In genomic region chr6:30740540-30740870, GRCh38 we compare ENCODE assay signal across 14 cellular contexts. TPM values are rescaled to one million over a fixed set of nuclear protein-coding genes. Genes with fewer than 3 reads are reported as not detected.
DNase-seq lines count a peak whose midpoint lies in the region; ATAC-seq, FAIRE-seq and TF ChIP-seq lines count a peak whose summit lies in the region.
"Had no signal": no experiment of that assay in that cellular context is flagged by ENCODE, and none has a peak within 500 bp of the region (broad histone marks: within the 10 kb centered on the region; RNA-seq: fewer than 3 reads in every experiment).

No MANE protein-coding gene starts in this region.

- no peaks in the 10 kb centered on the region for H3K9me2 ChIP-seq in Karpas-422 (replicated peaks; ENCODE audit: insufficient read depth, low read length)

- no peak overlapping the region for H4K8ac ChIP-seq in mesenchymal stem cell (ENCODE audit: low read length)

- H2AFZ ChIP-seq in mesenchymal stem cell (ENCODE audit: low read depth, low read length) (no peak overlapping the region), Karpas-422 (ENCODE audit: low read length) (no peak overlapping the region)

- 90% methylated on average over 2 of the region's 2 CpGs for WGBS in A549 (ENCODE audit: missing lambda C conversion rate)
- WGBS in mesenchymal stem cell: 96% methylated on average over 2 of the region's 2 CpGs

- H3K23ac ChIP-seq in mesenchymal stem cell (ENCODE audit: low read length in 2 of 2): no peak overlapping the region

- H3K9ac ChIP-seq in mesenchymal stem cell (ENCODE audit: low read length) (peak overlapping the region; percentile 97), Karpas-422 (ENCODE audit: low read length) (no peak overlapping the region)

- H3K27ac ChIP-seq in A549 (peak overlapping the region in 1 of 2 experiments; percentile 97; a peak in 4 of 6 replicates), mesenchymal stem cell (ENCODE audit: low read length, poor library complexity, severe bottlenecking) (peak overlapping the region; percentile 80), Karpas-422 (ENCODE audit: low read length) (no peak overlapping the region)
- no peak overlapping the region for H3K27ac ChIP-seq in CD8-positive, alpha-beta memory T cell (ENCODE audit: low read depth, low read length)

- no peaks in the 10 kb centered on the region for H4K20me1 ChIP-seq in Karpas-422 (ENCODE audit: insufficient read depth, low read depth, low read length)

- H3K79me2 ChIP-seq in Karpas-422 (ENCODE audit: low read length): peaks cover 16% of the 10 kb centered on the region

- peaks cover 0 to 4% (median 0%) of the 10 kb centered on the region in 5 donors for H3K9me3 Mint-ChIP-seq in CD8-positive, alpha-beta memory T cell
- H3K9me3 Mint-ChIP-seq in activated T-helper 2 cell treated with anti-CD3 and anti-CD28 coated beads, Interferon-gamma antibody, Interleukin-2, Interleukin-4, amounts not matched to agents 10 μg/mL and 5 μg/mL and 100 μg/mL, durations not matched to agents 14 hours and 24 hours and 36 hours: no peaks in the 10 kb centered on the region

- no peaks in the 10 kb centered on the region for H3K27me3 ChIP-seq in CD8-positive, alpha-beta memory T cell (ENCODE audit: insufficient read depth, low read length, poor library complexity, severe bottlenecking)
- no peaks in the 10 kb centered on the region for H3K27me3 ChIP-seq in mesenchymal stem cell (ENCODE audit: control insufficient read depth in 1 of 2, insufficient read depth in 1 of 2, low read length in 2 of 2)
- H3K27me3 ChIP-seq in Karpas-422 (ENCODE audit: low read length): no peaks in the 10 kb centered on the region

- no peak overlapping the region for H3K18ac ChIP-seq in mesenchymal stem cell (ENCODE audit: low read depth in 1 of 2, low read length in 2 of 2)

- no peak overlapping the region for H2BK120ac ChIP-seq in mesenchymal stem cell (ENCODE audit: low read depth, low read length)

- peaks cover 18% of the 10 kb centered on the region for H3K36me3 ChIP-seq in CD8-positive, alpha-beta memory T cell (ENCODE audit: insufficient read depth, low read length)
- peaks cover 34 to 63% of the 10 kb centered on the region in 2 experiments for H3K36me3 ChIP-seq in mesenchymal stem cell (ENCODE audit: control insufficient read depth in 1 of 2, insufficient read depth in 2 of 2, low read depth in 1 of 2, low read length in 2 of 2)
- peaks cover 29% of the 10 kb centered on the region for H3K36me3 ChIP-seq in Karpas-422 (ENCODE audit: insufficient read depth, low read length)

- no peak for DNase-seq in A549 (ENCODE audit: low read depth in 1 of 2, low spot score in 1 of 2)
- no peak for DNase-seq in CD8-positive, alpha-beta memory T cell
- no peak for DNase-seq in activated T-helper 2 cell treated with anti-CD3 and anti-CD28 coated beads, Interferon-gamma antibody, Interleukin-2, Interleukin-4, amounts not matched to agents 10 μg/mL and 5 μg/mL and 100 μg/mL, durations not matched to agents 14 hours and 24 hours and 36 hours (ENCODE audit: low spot score)
- DNase-seq in mesenchymal stem cell: peak; percentile 54
- no peak for DNase-seq in occipital lobe (lab: John Stamatoyannopoulos, UW)
- DNase-seq in Karpas-422: no peak
- DNase-seq: dermis blood vessel endothelial cell, KG1, NCI-H2171 had no signal

- H2BK5ac ChIP-seq in mesenchymal stem cell (ENCODE audit: low read depth, low read length, poor library complexity, severe bottlenecking): peak overlapping the region; percentile 54

- CTCF ChIA-PET in A549 (lab: Yijun Ruan, JAX): interaction anchor here (0.7 to 4.7 kb wide), 7 partner anchors 10 to 82 kb away, joined by 3 to 37 read pairs (median 4); partner anchors contain the start of gene DHX16
- CTCF ChIA-PET in CD8-positive, alpha-beta memory T cell (lab: Charles Lee): interaction anchor here (0.7 to 2.9 kb wide), 3 partner anchors 10 to 61 kb away, joined by 5 to 11 read pairs (median 5); no protein-coding TSS in a partner anchor

- no peak for TF ChIP-seq POLR2A in A549 (IDR thresholded peaks at IDR 0.05; ENCODE audit: low read length)

- no peak overlapping the region for H2BK15ac ChIP-seq in mesenchymal stem cell (ENCODE audit: low read depth, poor library complexity, severe bottlenecking)

- H3K4me3 ChIP-seq in A549 (no peak overlapping the region), mesenchymal stem cell (ENCODE audit: insufficient read depth in 1 of 2, low read depth in 1 of 2, low read length in 2 of 2) (no peak overlapping the region), Karpas-422 (ENCODE audit: low read length) (no peak overlapping the region)
- no peak overlapping the region for H3K4me3 ChIP-seq in CD8-positive, alpha-beta memory T cell (ENCODE audit: low read length)
- H3K4me3 ChIP-seq: lung had no signal

- H3K79me1 ChIP-seq in mesenchymal stem cell (replicated peaks; ENCODE audit: low read length, poor library complexity, severe bottlenecking): peaks cover 17% of the 10 kb centered on the region

- TF ChIP-seq CTCF in A549 (IDR thresholded peaks at IDR 0.05): no peak

- no peak for TF ChIP-seq EP300 in A549 (IDR thresholded peaks at IDR 0.05)

- H3K14ac ChIP-seq in mesenchymal stem cell (ENCODE audit: low read length in 2 of 2): no peak overlapping the region

- H2BK12ac ChIP-seq in mesenchymal stem cell (ENCODE audit: low read length in 2 of 2): no peak overlapping the region

- peak overlapping the region; percentile 80 for H2AK5ac ChIP-seq in mesenchymal stem cell (ENCODE audit: low read length, severe bottlenecking)

- no peak overlapping the region for H3K4ac ChIP-seq in mesenchymal stem cell (ENCODE audit: low read depth in 1 of 2, low read length in 2 of 2)

- peak overlapping the region; percentile 80 for H4K91ac ChIP-seq in mesenchymal stem cell (ENCODE audit: low read length)

- peaks cover 68 to 84% (median 72%) of the 10 kb centered on the region in 3 donors for H3K4me1 Mint-ChIP-seq in CD8-positive, alpha-beta memory T cell
- H3K4me1 Mint-ChIP-seq in activated T-helper 2 cell treated with anti-CD3 and anti-CD28 coated beads, Interferon-gamma antibody, Interleukin-2, Interleukin-4, amounts not matched to agents 10 μg/mL and 5 μg/mL and 100 μg/mL, durations not matched to agents 14 hours and 24 hours and 36 hours (ENCODE audit: low read depth): peaks cover 62% of the 10 kb centered on the region

- intact Hi-C loops in activated T-helper 2 cell treated with anti-CD3 and anti-CD28 coated beads, Interferon-gamma antibody, Interleukin-2, Interleukin-4, amounts not matched to agents 10 μg/mL and 5 μg/mL and 100 μg/mL, durations not matched to agents 14 hours and 24 hours and 36 hours (cut with micrococcal nuclease): no loop called here

- no peak for TF ChIP-seq RAD21 in A549 (conservative IDR thresholded peaks at IDR 0.05 in 1 of 2, IDR thresholded peaks at IDR 0.05 in 1 of 2)

- H3K4me2 ChIP-seq in A549 (peak overlapping the region; percentile 89), mesenchymal stem cell (ENCODE audit: low read length, poor library complexity, severe bottlenecking) (no peak overlapping the region), Karpas-422 (ENCODE audit: low read depth, low read length, poor library complexity, severe bottlenecking) (no peak overlapping the region)

- H3K4me1 ChIP-seq in A549: peaks cover 48% of the 10 kb centered on the region
- peaks cover 63% of the 10 kb centered on the region for H3K4me1 ChIP-seq in CD8-positive, alpha-beta memory T cell (ENCODE audit: insufficient read depth, low read length)
- peaks cover 22% of the 10 kb centered on the region for H3K4me1 ChIP-seq in mesenchymal stem cell (ENCODE audit: control insufficient read depth, insufficient read depth, low read depth, low read length)
- peaks cover 27% of the 10 kb centered on the region for H3K4me1 ChIP-seq in Karpas-422 (ENCODE audit: low read length)

- H3K36me3 Mint-ChIP-seq in CD8-positive, alpha-beta memory T cell: peaks cover 10 to 64% (median 16%) of the 10 kb centered on the region in 3 donors
- peaks cover 77% of the 10 kb centered on the region for H3K36me3 Mint-ChIP-seq in activated T-helper 2 cell treated with anti-CD3 and anti-CD28 coated beads, Interferon-gamma antibody, Interleukin-2, Interleukin-4, amounts not matched to agents 10 μg/mL and 5 μg/mL and 100 μg/mL, durations not matched to agents 14 hours and 24 hours and 36 hours (ENCODE audit: low read depth)

- no peak for FAIRE-seq in A549 (lab: Jason Lieb, UNC)
- FAIRE-seq: urothelium cell line had no signal

- H3K9me3 ChIP-seq in A549 (no peaks in the 10 kb centered on the region), mesenchymal stem cell (ENCODE audit: control insufficient read depth, low read length) (no peaks in the 10 kb centered on the region), Karpas-422 (ENCODE audit: low read length) (no peaks in the 10 kb centered on the region)
- H3K9me3 ChIP-seq in CD8-positive, alpha-beta memory T cell (ENCODE audit: low read length): no peaks in the 10 kb centered on the region

- ATAC-seq in A549 (no peak), HG03135 (IDR thresholded peaks at IDR 0.05; ENCODE audit: unreplicated experiment) (no peak), GM19351 (IDR thresholded peaks at IDR 0.05; ENCODE audit: unreplicated experiment) (no peak)
- ATAC-seq: right cardiac atrium had no signal

- POLR2A ChIA-PET in A549 (lab: Yijun Ruan, JAX): interaction anchor here (0.7 to 3.5 kb wide), 4 partner anchors 12 to 81 kb away, joined by 5 to 17 read pairs (median 8); no protein-coding TSS in a partner anchor
- POLR2A ChIA-PET in CD8-positive, alpha-beta memory T cell (lab: Charles Lee): interaction anchor here (0.6 kb wide), 2 partner anchors 19 to 93 kb away, joined by 3 to 4 read pairs; no protein-coding TSS in a partner anchor

- peak overlapping the region in 4 of 8 donors; percentile 12 to 47 (median 26) for H3K27ac Mint-ChIP-seq in CD8-positive, alpha-beta memory T cell
- peak overlapping the region; percentile 14 for H3K27ac Mint-ChIP-seq in activated T-helper 2 cell treated with anti-CD3 and anti-CD28 coated beads, Interferon-gamma antibody, Interleukin-2, Interleukin-4, amounts not matched to agents 10 μg/mL and 5 μg/mL and 100 μg/mL, durations not matched to agents 14 hours and 24 hours and 36 hours

- no peaks in the 10 kb centered on the region for H3K27me3 Mint-ChIP-seq in CD8-positive, alpha-beta memory T cell
- no peaks in the 10 kb centered on the region for H3K27me3 Mint-ChIP-seq in activated T-helper 2 cell treated with anti-CD3 and anti-CD28 coated beads, Interferon-gamma antibody, Interleukin-2, Interleukin-4, amounts not matched to agents 10 μg/mL and 5 μg/mL and 100 μg/mL, durations not matched to agents 14 hours and 24 hours and 36 hours (ENCODE audit: low read depth)

- peak overlapping the region; percentile 24 to 96 (median 32) for H3K4me3 Mint-ChIP-seq in CD8-positive, alpha-beta memory T cell
- peak overlapping the region; percentile 99 for H3K4me3 Mint-ChIP-seq in activated T-helper 2 cell treated with anti-CD3 and anti-CD28 coated beads, Interferon-gamma antibody, Interleukin-2, Interleukin-4, amounts not matched to agents 10 μg/mL and 5 μg/mL and 100 μg/mL, durations not matched to agents 14 hours and 24 hours and 36 hours (ENCODE audit: low read depth)

RNA-seq across cellular contexts. Expression of gene FLOT1, which starts 2.0 kb away (rescaled TPM):
- 135 and 136 TPM in 2 replicates for polyA plus RNA-seq in A549 (2011; rRNA removed)
- 140 TPM in 2 replicates for polyA plus RNA-seq in A549 (2012; cell fraction: cytosol; rRNA removed)
- 112 and 128 TPM in 2 replicates for polyA plus RNA-seq in A549 (2012; cell fraction: nucleus; rRNA removed)
- polyA plus RNA-seq in A549 (2017; fragmentation: RNase III; extraction: RNeasy Plus Mini Kit Qiagen cat#74134 plus additional on column Dnase treatment): 89.7 to 99.2 TPM (median 89.9 TPM) in 3 replicates
- 101 and 112 TPM in 2 replicates for polyA minus RNA-seq in A549 (2011; rRNA and poly(A)+ RNA removed)
- 100 to 1,000 TPM; 154 to 155 TPM for total RNA-seq in CD8-positive, alpha-beta memory T cell
- 104 TPM for polyA plus RNA-seq in CD8-positive, alpha-beta memory T cell
- total RNA-seq in activated T-helper 2 cell treated with anti-CD3 and anti-CD28 coated beads, Interferon-gamma antibody, Interleukin-2, Interleukin-4, amounts not matched to agents 10 μg/mL and 5 μg/mL and 100 μg/mL, durations not matched to agents 14 hours and 24 hours and 36 hours: 201 and 214 TPM in 2 replicates
- 120 TPM for polyA plus RNA-seq in mesenchymal stem cell (2013, experiment 1 of 2)
- polyA plus RNA-seq in mesenchymal stem cell (2013, experiment 2 of 2): 118 TPM
- 43.4 TPM for total RNA-seq in occipital lobe
- total RNA-seq in Karpas-422 (2014; rRNA removed; shearing (Covaris generic); ENCODE audit: low replicate concordance): 58.2 and 103 TPM in 2 replicates

RNA-seq across cellular contexts. Expression of gene IER3, which starts 3.8 kb away (rescaled TPM):
- polyA plus RNA-seq in A549 (2011; rRNA removed): 116 and 202 TPM in 2 replicates
- 172 and 215 TPM in 2 replicates for polyA plus RNA-seq in A549 (2012; cell fraction: cytosol; rRNA removed)
- polyA plus RNA-seq in A549 (2012; cell fraction: nucleus; rRNA removed): 240 and 352 TPM in 2 replicates
- 89.1 to 108 TPM (median 104 TPM) in 3 replicates for polyA plus RNA-seq in A549 (2017; fragmentation: RNase III; extraction: RNeasy Plus Mini Kit Qiagen cat#74134 plus additional on column Dnase treatment)
- 93.4 and 94.8 TPM in 2 replicates for polyA minus RNA-seq in A549 (2011; rRNA and poly(A)+ RNA removed)
- 100 to 1,000 TPM; 267 to 294 TPM for total RNA-seq in CD8-positive, alpha-beta memory T cell
- 0.58 TPM for polyA plus RNA-seq in CD8-positive, alpha-beta memory T cell
- 185 and 190 TPM in 2 replicates for total RNA-seq in activated T-helper 2 cell treated with anti-CD3 and anti-CD28 coated beads, Interferon-gamma antibody, Interleukin-2, Interleukin-4, amounts not matched to agents 10 μg/mL and 5 μg/mL and 100 μg/mL, durations not matched to agents 14 hours and 24 hours and 36 hours
- 220 TPM for polyA plus RNA-seq in mesenchymal stem cell (2013, experiment 1 of 2)
- polyA plus RNA-seq in mesenchymal stem cell (2013, experiment 2 of 2): 207 TPM
- 3.0 TPM for total RNA-seq in occipital lobe
- total RNA-seq in Karpas-422 (2014; rRNA removed; shearing (Covaris generic); ENCODE audit: low replicate concordance): 0.19 and 0.54 TPM in 2 replicates

RNA-seq across cellular contexts. Expression of gene TUBB, which starts 20.4 kb away (rescaled TPM):
- polyA plus RNA-seq in A549 (2011; rRNA removed): 691 and 782 TPM in 2 replicates
- 1,345 and 1,480 TPM in 2 replicates for polyA plus RNA-seq in A549 (2012; cell fraction: cytosol; rRNA removed)
- 1,395 and 1,872 TPM in 2 replicates for polyA plus RNA-seq in A549 (2012; cell fraction: nucleus; rRNA removed)
- polyA plus RNA-seq in A549 (2017; fragmentation: RNase III; extraction: RNeasy Plus Mini Kit Qiagen cat#74134 plus additional on column Dnase treatment): 1,022 to 1,121 TPM (median 1,044 TPM) in 3 replicates
- 802 and 983 TPM in 2 replicates for polyA minus RNA-seq in A549 (2011; rRNA and poly(A)+ RNA removed)
- total RNA-seq in CD8-positive, alpha-beta memory T cell: 1,000 to 10,000 TPM; 1,610 to 1,639 TPM
- polyA plus RNA-seq in CD8-positive, alpha-beta memory T cell: 136 TPM
- 1,115 and 1,128 TPM in 2 replicates for total RNA-seq in activated T-helper 2 cell treated with anti-CD3 and anti-CD28 coated beads, Interferon-gamma antibody, Interleukin-2, Interleukin-4, amounts not matched to agents 10 μg/mL and 5 μg/mL and 100 μg/mL, durations not matched to agents 14 hours and 24 hours and 36 hours
- 839 TPM for polyA plus RNA-seq in mesenchymal stem cell (2013, experiment 1 of 2)
- polyA plus RNA-seq in mesenchymal stem cell (2013, experiment 2 of 2): 819 TPM
- total RNA-seq in occipital lobe: 1,190 TPM
- total RNA-seq in Karpas-422 (2014; rRNA removed; shearing (Covaris generic); ENCODE audit: low replicate concordance): 403 and 427 TPM in 2 replicates

RNA-seq across cellular contexts. Expression of gene MDC1, which starts 23.4 kb away (rescaled TPM):
- 8.2 and 13.3 TPM in 2 replicates for polyA plus RNA-seq in A549 (2011; rRNA removed)
- polyA plus RNA-seq in A549 (2012; cell fraction: cytosol; rRNA removed): 8.4 and 10.3 TPM in 2 replicates
- polyA plus RNA-seq in A549 (2012; cell fraction: nucleus; rRNA removed): 29.8 and 46.1 TPM in 2 replicates
- 14.9 to 21.4 TPM (median 16.5 TPM) in 3 replicates for polyA plus RNA-seq in A549 (2017; fragmentation: RNase III; extraction: RNeasy Plus Mini Kit Qiagen cat#74134 plus additional on column Dnase treatment)
- 18.4 and 19.4 TPM in 2 replicates for polyA minus RNA-seq in A549 (2011; rRNA and poly(A)+ RNA removed)
- 10 to 100 TPM; 59.4 to 71.1 TPM for total RNA-seq in CD8-positive, alpha-beta memory T cell
- polyA plus RNA-seq in CD8-positive, alpha-beta memory T cell: 6.4 TPM
- 88.3 and 96.6 TPM in 2 replicates for total RNA-seq in activated T-helper 2 cell treated with anti-CD3 and anti-CD28 coated beads, Interferon-gamma antibody, Interleukin-2, Interleukin-4, amounts not matched to agents 10 μg/mL and 5 μg/mL and 100 μg/mL, durations not matched to agents 14 hours and 24 hours and 36 hours
- 9.8 TPM for polyA plus RNA-seq in mesenchymal stem cell (2013, experiment 1 of 2)
- 8.6 TPM for polyA plus RNA-seq in mesenchymal stem cell (2013, experiment 2 of 2)
- 12.5 TPM for total RNA-seq in occipital lobe
- 9.4 and 11.0 TPM in 2 replicates for total RNA-seq in Karpas-422 (2014; rRNA removed; shearing (Covaris generic); ENCODE audit: low replicate concordance)

RNA-seq across cellular contexts. Expression of gene NRM, which starts 49.7 kb away (rescaled TPM):
- polyA plus RNA-seq in A549 (2011; rRNA removed) (11.3 and 12.4 TPM in 2 replicates), A549 (2017; fragmentation: RNase III; extraction: RNeasy Plus Mini Kit Qiagen cat#74134 plus additional on column Dnase treatment) (13.0 to 14.5 TPM (median 13.0 TPM) in 3 replicates)
- polyA plus RNA-seq in A549 (2012; cell fraction: cytosol; rRNA removed): 21.7 and 24.8 TPM in 2 replicates
- polyA plus RNA-seq in A549 (2012; cell fraction: nucleus; rRNA removed): 22.2 and 23.8 TPM in 2 replicates
- polyA minus RNA-seq in A549 (2011; rRNA and poly(A)+ RNA removed): 11.7 and 12.7 TPM in 2 replicates
- total RNA-seq in CD8-positive, alpha-beta memory T cell: 10 to 100 TPM; 28.1 to 29.2 TPM
- polyA plus RNA-seq in CD8-positive, alpha-beta memory T cell: 11.7 TPM
- 23.1 and 24.2 TPM in 2 replicates for total RNA-seq in activated T-helper 2 cell treated with anti-CD3 and anti-CD28 coated beads, Interferon-gamma antibody, Interleukin-2, Interleukin-4, amounts not matched to agents 10 μg/mL and 5 μg/mL and 100 μg/mL, durations not matched to agents 14 hours and 24 hours and 36 hours
- polyA plus RNA-seq in mesenchymal stem cell (2013, experiment 1 of 2): 35.3 TPM
- 36.1 TPM for polyA plus RNA-seq in mesenchymal stem cell (2013, experiment 2 of 2)
- 1.2 TPM for total RNA-seq in occipital lobe
- total RNA-seq in Karpas-422 (2014; rRNA removed; shearing (Covaris generic); ENCODE audit: low replicate concordance): 16.9 and 38.1 TPM in 2 replicates

Comparison
In these comparisons a context has a peak if more than half of its experiments do, and no peak if none do; other contexts are left out.
1. RNA of gene IER3, which starts 3.8 kb away (total RNA-seq): 267 to 294 TPM in CD8-positive, alpha-beta memory T cell and 185 to 190 TPM in activated T-helper 2 cell treated with anti-CD3 and anti-CD28 coated beads, Interferon-gamma antibody, Interleukin-2, Interleukin-4, amounts not matched to agents 10 μg/mL and 5 μg/mL and 100 μg/mL, durations not matched to agents 14 hours and 24 hours and 36 hours; 3.0 TPM in occipital lobe (single experiment) and 0.19 to 0.54 TPM in Karpas-422; every median in the first group is over 10 times any median in the second.